ENCODE assay signal across 25 cellular contexts in the genomic region with DNA sequence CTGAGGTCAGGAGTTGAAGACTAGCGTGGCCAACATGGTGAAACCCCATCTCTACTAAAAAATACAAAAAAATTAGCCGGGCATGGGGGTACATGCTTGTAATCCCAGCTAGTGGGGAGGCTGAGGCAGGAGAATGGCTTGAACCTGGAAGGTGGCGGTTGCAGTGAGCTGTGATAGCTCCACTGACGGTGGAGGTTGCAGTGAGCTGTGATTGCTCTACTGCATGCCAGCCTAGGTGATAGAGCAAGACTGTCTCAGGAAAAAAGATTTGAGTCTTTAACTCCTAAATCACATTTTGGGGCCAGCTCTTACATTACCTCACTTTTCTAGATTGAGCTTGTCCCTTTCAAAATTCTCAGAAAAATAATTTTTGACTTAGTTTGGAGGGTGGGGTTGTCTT. TPM values are rescaled to one million over a fixed set of nuclear protein-coding genes. Genes with fewer than 3 reads are reported as not detected.
DNase-seq lines count a peak whose midpoint lies in the region; ATAC-seq, FAIRE-seq and TF ChIP-seq lines count a peak whose summit lies in the region.
"Had no signal": no experiment of that assay in that cellular context is flagged by ENCODE, and none has a peak within 500 bp of the region (broad histone marks: within the 10 kb centered on the region; RNA-seq: fewer than 3 reads in every experiment).

No MANE protein-coding gene starts in this region.

- no peak overlapping the region for H2AFZ ChIP-seq in GM23248

- no peaks in the 10 kb centered on the region for H3K27me3 Mint-ChIP-seq in WTC11 (ENCODE audit: low read depth)
- H3K27me3 Mint-ChIP-seq: B cell; CD4-positive, alpha-beta T cell had no signal

- TF ChIP-seq POLR2A in erythroblast (IDR thresholded peaks at IDR 0.05; ENCODE audit: low read length), result no peak

- H3K4me1 Mint-ChIP-seq in WTC11, result peaks cover 11% of the 10 kb centered on the region

- peaks cover 1% of the 10 kb centered on the region for H3K79me1 ChIP-seq in mesendoderm (ENCODE audit: low read length)

- peak overlapping the region in 6 of 11 experiments; percentile 61 to 80 (median 73); a peak in 8 of 22 replicates for H3K27ac ChIP-seq in BLaER1 treated with 17β-estradiol and CSF1 and Interleukin-3, amounts not matched to agents 10 nM and 100 nM
- H3K27ac ChIP-seq in Panc1 (ENCODE audit: low read length) (no peak overlapping the region), dorsolateral prefrontal cortex (peak overlapping the region in 51 of 59 donors; percentile 1 to 99 (median 91)), small intestine (ENCODE audit: low read depth in 1 of 2, low read length in 1 of 2) (peak overlapping the region; percentile 32 to 59), GM23248 (no peak overlapping the region), mesendoderm (ENCODE audit: low read depth, low read length) (no peak overlapping the region)

- DNase-seq in Panc1 (ENCODE audit: low read depth, low spot score) (no peak), dorsolateral prefrontal cortex (no peak), small intestine (no peak), GM23248 (no peak), mesendoderm (no peak), WTC11 (ENCODE audit: low spot score) (no peak), erythroblast (lab: John Stamatoyannopoulos, UW) (no peak)
- DNase-seq: CD4-positive, alpha-beta T cell; COR-L47; DMS79; H9; HFFc6; IMR-90; NCI-H1694 treated with DMSO at 0.1 percent for 48 hours; NCI-H2081 treated with DMSO at 0.1 percent for 48 hours; NCI-H2171 treated with DMSO at 0.1 percent for 48 hours; NCI-H524 treated with DMSO at 0.1 percent for 48 hours; NCI-H82; OCI-M1; SHP77; SK-N-SH had no signal

- POLR2A ChIA-PET in Panc1 (lab: Charles Lee) (no interaction called here), WTC11 (lab: Charles Lee) (no interaction called here)

- CTCF ChIA-PET in Panc1 (lab: Charles Lee), result no interaction called here
- CTCF ChIA-PET in WTC11 (lab: Charles Lee), result no interaction called here

- 83 to 93% (median 84%) methylated on average over 4 of the region's 4 CpGs for WGBS in small intestine, 3 donors
- 97 to 100% methylated on average over 4 of the region's 4 CpGs for WGBS in GM23248 (ENCODE audit: low coverage in 1 of 2, low lambda C conversion rate in 2 of 2, missing lambda C conversion rate in 2 of 2), 2 experiments
- WGBS in mesendoderm (ENCODE audit: extremely low coverage, insufficient coverage, low lambda C conversion rate), result no CpG with 5 or more reads among the region's 4 CpGs

- no peak overlapping the region for H2BK15ac ChIP-seq in mesendoderm (replicated peaks; ENCODE audit: low read depth)

- peaks cover 9% of the 10 kb centered on the region; the same call in 1 of the 2 replicates for H3F3A ChIP-seq in GM23248 (ENCODE audit: insufficient read depth)

- H3K9ac ChIP-seq in BLaER1 treated with 17β-estradiol and CSF1 and Interleukin-3, amounts not matched to agents 10 nM and 100 nM, result peak overlapping the region in 1 of 11 experiments; percentile 30; a peak in 1 of 22 replicates
- H3K9ac ChIP-seq in GM23248 (no peak overlapping the region), mesendoderm (ENCODE audit: low read length) (no peak overlapping the region)
- H3K9ac ChIP-seq: SK-N-SH had no signal

- 0 out of 22 replicates have a peak, but pooled peaks cover 0 to 4% (median 0%) of the 10 kb centered on the region in 11 experiments for H3K9me3 ChIP-seq in BLaER1 treated with 17β-estradiol and CSF1 and Interleukin-3, amounts not matched to agents 10 nM and 100 nM (replicated peaks in 1 of 11)
- H3K9me3 ChIP-seq in Panc1 (ENCODE audit: control insufficient read depth, insufficient read depth, low read depth, low read length), result no peaks in the 10 kb centered on the region
- H3K9me3 ChIP-seq in small intestine (ENCODE audit: control insufficient read depth, low read depth), result no peaks in the 10 kb centered on the region
- no peaks in the 10 kb centered on the region for H3K9me3 ChIP-seq in GM23248 (ENCODE audit: low read depth)
- H3K9me3 ChIP-seq: SK-N-SH had no signal

- H3K9me3 Mint-ChIP-seq in WTC11, result no peaks in the 10 kb centered on the region
- H3K9me3 Mint-ChIP-seq: CD4-positive, alpha-beta T cell; H9; HFFc6 had no signal

- no peak overlapping the region for H3K56ac ChIP-seq in mesendoderm (ENCODE audit: low read length)

- no peak overlapping the region for H2BK5ac ChIP-seq in mesendoderm (ENCODE audit: low read length)

- TF ChIP-seq CTCF in Panc1 (IDR thresholded peaks at IDR 0.05) (no peak), dorsolateral prefrontal cortex (IDR thresholded peaks at IDR 0.05 in 54 of 56, conservative IDR thresholded peaks at IDR 0.05 in 2 of 56; ENCODE audit: low read depth in 1 of 56, partially characterized antibody in 56 of 56) (no peak), WTC11 (IDR thresholded peaks at IDR 0.05) (no peak)

- no peak overlapping the region for H3K23ac ChIP-seq in mesendoderm (ENCODE audit: low read length)

- H3K4ac ChIP-seq in mesendoderm (ENCODE audit: low read depth, low read length), result no peak overlapping the region

- H3K27me3 ChIP-seq in BLaER1 treated with 17β-estradiol and CSF1 and Interleukin-3, amounts not matched to agents 10 nM and 100 nM, result no peaks in the 10 kb centered on the region
- H3K27me3 ChIP-seq in Panc1 (ENCODE audit: control insufficient read depth, insufficient read depth, low read length), result no peaks in the 10 kb centered on the region
- no peaks in the 10 kb centered on the region for H3K27me3 ChIP-seq in dorsolateral prefrontal cortex
- H3K27me3 ChIP-seq in small intestine (ENCODE audit: control insufficient read depth in 2 of 2, insufficient read depth in 2 of 2, low read length in 2 of 2), result no peaks in the 10 kb centered on the region
- no peaks in the 10 kb centered on the region for H3K27me3 ChIP-seq in GM23248 (replicated peaks; ENCODE audit: insufficient read depth)
- no peaks in the 10 kb centered on the region for H3K27me3 ChIP-seq in mesendoderm (ENCODE audit: insufficient read depth, low read length, poor library complexity)

- BruUV-seq in Panc1 (replicated peaks; lab: Mats Ljungman, UMichigan), result no TSS peak

- peak overlapping the region in 4 of 11 experiments; percentile 71 to 80 (median 74); a peak in 7 of 22 replicates for H3K4me2 ChIP-seq in BLaER1 treated with 17β-estradiol and CSF1 and Interleukin-3, amounts not matched to agents 10 nM and 100 nM
- H3K4me2 ChIP-seq in GM23248 (ENCODE audit: unreplicated experiment) (no peak overlapping the region), mesendoderm (ENCODE audit: low read length) (no peak overlapping the region)
- H3K4me2 ChIP-seq: SK-N-SH had no signal

- H2AK5ac ChIP-seq in mesendoderm (ENCODE audit: low read length), result no peak overlapping the region

- no peak overlapping the region for H2BK120ac ChIP-seq in mesendoderm (ENCODE audit: low read depth, low read length)

- ATAC-seq in Panc1, result 0 out of 2 replicates have a peak, but pooled peaks have one; percentile 58
- no peak for ATAC-seq in WTC11
- ATAC-seq: GM12878 had no signal

- no peaks in the 10 kb centered on the region for H3K9me2 ChIP-seq in GM23248 (ENCODE audit: insufficient read depth)
- H3K9me2 ChIP-seq: SK-N-SH had no signal

- no peak overlapping the region for H4K5ac ChIP-seq in mesendoderm (ENCODE audit: low read length)

- peaks cover 0 to 46% (median 14%) of the 10 kb centered on the region in 11 experiments; a peak in 12 of 22 replicates for H3K36me3 ChIP-seq in BLaER1 treated with 17β-estradiol and CSF1 and Interleukin-3, amounts not matched to agents 10 nM and 100 nM
- no peaks in the 10 kb centered on the region; the same call in 1 of the 2 replicates for H3K36me3 ChIP-seq in Panc1 (ENCODE audit: control insufficient read depth, insufficient read depth, low read length)
- H3K36me3 ChIP-seq in small intestine (ENCODE audit: control insufficient read depth in 2 of 2, insufficient read depth in 2 of 2, low read length in 2 of 2), result no peaks in the 10 kb centered on the region
- H3K36me3 ChIP-seq in GM23248 (ENCODE audit: low read depth), result no peaks in the 10 kb centered on the region
- H3K36me3 ChIP-seq in mesendoderm (ENCODE audit: control insufficient read depth, insufficient read depth, low read length), result no peaks in the 10 kb centered on the region

- H3K4me3 Mint-ChIP-seq in WTC11, result no peak overlapping the region
- H3K4me3 Mint-ChIP-seq: B cell; CD4-positive, alpha-beta T cell; H9; HFFc6 had no signal

- in situ Hi-C loops in Panc1 (cut with HindIII; ENCODE audit: low pct_unique_long_range_greater_than_20kb, low sequenced_read_pairs) (no loop called here), GM23248 (cut with MboI) (no loop called here)

- no peak overlapping the region for H3K18ac ChIP-seq in mesendoderm (ENCODE audit: low read length)

- no peak overlapping the region for H3K27ac Mint-ChIP-seq in WTC11
- H3K27ac Mint-ChIP-seq: B cell; CD4-positive, alpha-beta T cell; HFFc6 had no signal

- H3K79me2 ChIP-seq in GM23248 (ENCODE audit: insufficient read depth) (peaks cover 99% of the 10 kb centered on the region), mesendoderm (ENCODE audit: control insufficient read depth, insufficient read depth, low read length) (peaks cover under 1% of the 10 kb centered on the region)

- no peaks in the 10 kb centered on the region for H3K36me3 Mint-ChIP-seq in WTC11

- no peak for FAIRE-seq in small intestine (lab: Jason Lieb, UNC)
- FAIRE-seq: A204.1, GM12878 had no signal

- intact Hi-C loops in Panc1 (cut with micrococcal nuclease; ENCODE audit: unreplicated experiment), result no loop called here
- intact Hi-C loops in dorsolateral prefrontal cortex (cut with DNase I), result no loop called here

- no peak overlapping the region for H4K8ac ChIP-seq in mesendoderm (ENCODE audit: low read depth, low read length)

- H3K4me1 ChIP-seq in BLaER1 treated with 17β-estradiol and CSF1 and Interleukin-3, amounts not matched to agents 10 nM and 100 nM, result peaks cover 0 to 79% (median 29%) of the 10 kb centered on the region in 10 experiments; a peak in 14 of 20 replicates
- H3K4me1 ChIP-seq in Panc1 (ENCODE audit: control insufficient read depth, insufficient read depth, low read length), result peaks cover 34% of the 10 kb centered on the region
- H3K4me1 ChIP-seq in small intestine (ENCODE audit: control insufficient read depth in 2 of 2, insufficient read depth in 1 of 2, low read depth in 1 of 2, low read length in 1 of 2), result peaks cover 3 to 4% of the 10 kb centered on the region in 2 donors
- peaks cover 12% of the 10 kb centered on the region for H3K4me1 ChIP-seq in GM23248 (ENCODE audit: insufficient read depth)
- no peaks in the 10 kb centered on the region for H3K4me1 ChIP-seq in mesendoderm (ENCODE audit: control insufficient read depth, low read depth, low read length)

- peaks cover 0 to 94% (median 29%) of the 10 kb centered on the region in 11 experiments; a peak in 15 of 22 replicates for H4K20me1 ChIP-seq in BLaER1 treated with 17β-estradiol and CSF1 and Interleukin-3, amounts not matched to agents 10 nM and 100 nM
- no peaks in the 10 kb centered on the region; the same call in 1 of the 2 replicates for H4K20me1 ChIP-seq in GM23248 (ENCODE audit: insufficient read depth)

- no peak overlapping the region for H3K4me3 ChIP-seq in BLaER1 treated with 17β-estradiol and CSF1 and Interleukin-3, amounts not matched to agents 10 nM and 100 nM
- H3K4me3 ChIP-seq in Panc1 (ENCODE audit: low read depth in 2 of 2, low read length in 2 of 2), result no peak overlapping the region
- peak overlapping the region in 1 of 59 donors; percentile 3 for H3K4me3 ChIP-seq in dorsolateral prefrontal cortex
- no peak overlapping the region for H3K4me3 ChIP-seq in small intestine (ENCODE audit: low read depth in 1 of 2, low read length in 2 of 2)
- H3K4me3 ChIP-seq in GM23248, result no peak overlapping the region
- no peak overlapping the region for H3K4me3 ChIP-seq in mesendoderm (ENCODE audit: low read length)
- H3K4me3 ChIP-seq: GM12878 had no signal

RNA-seq across cellular contexts. Expression of a gene that starts 15.2 kb away (rescaled TPM):
- total RNA-seq in Panc1 (2021; ENCODE audit: unreplicated experiment), result 281 TPM
- polyA plus RNA-seq in Panc1 (2012; ENCODE audit: insufficient read length), result 139 TPM
- 100 to 1,000 TPM in 118 of 120 experiments, 10 to 100 TPM in 2; 80.9 to 231 (median 127) TPM for total RNA-seq in dorsolateral prefrontal cortex
- 100 to 1,000 TPM in 1 of 3 donors, 10 to 100 TPM in 2; 62.1 to 110 (median 84.3) TPM for polyA plus RNA-seq in small intestine
- 214 and 216 TPM in 2 replicates for total RNA-seq in GM23248 (2014; rRNA removed; shearing (Covaris generic))
- polyA plus RNA-seq in GM23248 (2016; fragmentation: Nextera tagmentation; extraction: Ambion mirVana), result 120 and 134 TPM in 2 replicates
- polyA plus RNA-seq in mesendoderm (2013, experiment 1 of 2), result 46.2 TPM
- 44.2 TPM for polyA plus RNA-seq in mesendoderm (2013, experiment 2 of 2)
- 72.8 to 79.1 TPM (median 72.9 TPM) in 3 replicates for total RNA-seq in WTC11 (2021)

RNA-seq across cellular contexts. Expression of a gene that starts 15.4 kb away (rescaled TPM):
- total RNA-seq in Panc1 (2021; ENCODE audit: unreplicated experiment) (40.2 TPM), dorsolateral prefrontal cortex (10 to 100 TPM in 119 of 120 experiments, 1 to 10 TPM in 1; 9.8 to 28.4 (median 20.0) TPM), WTC11 (2021) (30.0 to 32.6 TPM (median 30.5 TPM) in 3 replicates)
- 36.1 TPM for polyA plus RNA-seq in Panc1 (2012; ENCODE audit: insufficient read length)
- polyA plus RNA-seq in small intestine (10 to 100 TPM in 2 of 3 donors, 1 to 10 TPM in 1; 8.6 to 29.9 (median 14.5) TPM), GM23248 (2016; fragmentation: Nextera tagmentation; extraction: Ambion mirVana) (33.7 and 34.4 TPM in 2 replicates)
- total RNA-seq in GM23248 (2014; rRNA removed; shearing (Covaris generic)), result 18.2 and 19.1 TPM in 2 replicates
- 47.3 TPM for polyA plus RNA-seq in mesendoderm (2013, experiment 1 of 2)
- polyA plus RNA-seq in mesendoderm (2013, experiment 2 of 2), result 46.9 TPM

Comparison
In these comparisons a context has a peak if more than half of its experiments do, and no peak if none do; other contexts are left out.
1. H3K27ac ChIP-seq: peak in BLaER1 treated with 17β-estradiol and CSF1 and Interleukin-3, amounts not matched to agents 10 nM and 100 nM (6 of 11), dorsolateral prefrontal cortex (51 of 59) and small intestine (2 of 2); none in Panc1 (single experiment), GM23248 (single experiment) and mesendoderm (single experiment).